ENCODE assay signal across 19 cellular contexts in the genomic region with DNA sequence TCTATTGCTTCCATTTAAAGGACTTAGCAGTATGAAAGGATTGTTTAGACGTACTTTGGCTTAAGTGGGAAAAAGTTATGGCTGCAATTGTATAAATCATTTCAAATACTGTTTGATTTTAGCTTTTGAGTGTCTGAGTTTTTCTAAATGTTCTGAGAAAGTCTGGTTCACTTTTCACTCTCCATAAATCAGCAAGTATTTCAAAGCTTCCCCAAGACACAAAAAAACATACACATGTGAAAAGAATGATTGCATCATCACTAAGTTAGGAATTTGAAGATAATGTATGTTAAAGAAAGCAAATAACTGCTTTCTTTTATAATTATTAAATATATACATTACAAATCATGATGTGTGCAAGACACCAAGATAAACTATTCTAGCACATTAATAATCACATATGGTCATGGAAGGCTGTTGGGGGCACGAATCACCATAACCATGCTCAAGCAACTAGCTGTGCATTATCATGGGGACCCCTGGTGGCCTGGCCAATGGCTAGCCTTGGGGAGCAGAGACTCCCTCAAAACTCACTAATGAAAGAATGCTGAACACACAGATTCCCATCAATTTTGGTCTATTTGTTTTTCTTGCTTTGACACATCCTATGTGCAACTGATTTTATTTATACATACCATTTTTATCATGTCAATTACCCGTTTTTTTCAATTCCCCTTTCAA.
DNase-seq lines count a peak whose midpoint lies in the region; ATAC-seq, FAIRE-seq and TF ChIP-seq lines count a peak whose summit lies in the region.
"Had no signal": no experiment of that assay in that cellular context is flagged by ENCODE, and none has a peak within 500 bp of the region (broad histone marks: within the 10 kb centered on the region; RNA-seq: fewer than 3 reads in every experiment).

No MANE protein-coding gene starts in this region.

- H2AK5ac ChIP-seq in H1 (ENCODE audit: low read depth, low read length), result no peak overlapping the region
- no peak overlapping the region for H2AK5ac ChIP-seq in trophoblast cell (ENCODE audit: low read length)

- H3K36me3 ChIP-seq in cardiac muscle cell (no peaks in the 10 kb centered on the region), H1 (ENCODE audit: control insufficient read depth in 2 of 4, insufficient read depth in 4 of 4, low read length in 3 of 4) (0 out of 8 replicates have a peak, but pooled peaks cover 0 to 3% (median 0%) of the 10 kb centered on the region in 4 experiments), trophoblast cell (ENCODE audit: control insufficient read depth in 1 of 2, insufficient read depth in 2 of 2, low read length in 2 of 2) (peaks cover 0 to 6% of the 10 kb centered on the region in 2 experiments)
- H3K36me3 ChIP-seq: pancreas, spleen, transverse colon had no signal

- H3K4me2 ChIP-seq in H1 (ENCODE audit: insufficient read depth in 1 of 2, low read depth in 2 of 2, low read length in 2 of 2), result no peak overlapping the region
- H3K4me2 ChIP-seq in trophoblast cell (ENCODE audit: low read length), result no peak overlapping the region

- H2BK20ac ChIP-seq in H1 (ENCODE audit: low read length), result no peak overlapping the region

- H3K4ac ChIP-seq in H1 (replicated peaks; ENCODE audit: insufficient read length, low read depth, low read length), result no peak overlapping the region
- no peak overlapping the region for H3K4ac ChIP-seq in trophoblast cell (ENCODE audit: low read depth, low read length)

- H3K79me2 ChIP-seq in H1 (ENCODE audit: control insufficient read depth in 1 of 2, insufficient read depth in 2 of 2, low read length in 2 of 2) (no peaks in the 10 kb centered on the region), trophoblast cell (ENCODE audit: control insufficient read depth, insufficient read depth, low read length, poor library complexity) (no peaks in the 10 kb centered on the region)

- H2BK15ac ChIP-seq in H1 (ENCODE audit: low read length), result no peak overlapping the region

- WGBS in H1 (ENCODE audit: extremely low coverage in 1 of 2, insufficient coverage in 1 of 2, insufficient read length in 1 of 2, insufficient replicate concordance in 2 of 2, low coverage in 1 of 2, low lambda C conversion rate in 2 of 2, missing lambda C conversion rate in 1 of 2), 2 experiments, result 53% methylated on average over 3 of the region's 3 CpGs; no CpG with 5 or more reads in 1 of the 2 experiments
- WGBS in trophoblast cell (ENCODE audit: extremely low coverage, insufficient coverage, insufficient read length), result 100% methylated on average over 1 of the region's 3 CpGs

- TF ChIP-seq POLR2A in H1 (IDR thresholded peaks at IDR 0.05; ENCODE audit: control extremely low read depth in 1 of 2, low read depth in 2 of 2, low read length in 2 of 2), result no peak

- ATAC-seq in left ventricle myocardium superior (no peak), HG02798 (IDR thresholded peaks at IDR 0.05; ENCODE audit: poor library complexity, unreplicated experiment) (no peak)
- ATAC-seq: pancreas had no signal

- H4K20me1 ChIP-seq in H1 (replicated peaks in 1 of 2; ENCODE audit: control insufficient read depth in 1 of 2, insufficient read depth in 2 of 2, low read length in 2 of 2), result no peaks in the 10 kb centered on the region

- no peaks in the 10 kb centered on the region for H3K23me2 ChIP-seq in H1 (ENCODE audit: low read depth, low read length)

- no peaks in the 10 kb centered on the region for H3K27me3 ChIP-seq in cardiac muscle cell
- no peaks in the 10 kb centered on the region for H3K27me3 ChIP-seq in H1 (replicated peaks in 1 of 4; ENCODE audit: control insufficient read depth in 3 of 4, extremely low read depth in 1 of 4, insufficient read depth in 3 of 4, low read length in 3 of 4)
- no peaks in the 10 kb centered on the region for H3K27me3 ChIP-seq in trophoblast cell (ENCODE audit: insufficient read depth, low read length)
- H3K27me3 ChIP-seq: pancreas, spleen, transverse colon had no signal

- H3K18ac ChIP-seq in H1 (ENCODE audit: extremely low read depth, low read length), result no peak overlapping the region
- no peak overlapping the region for H3K18ac ChIP-seq in trophoblast cell (ENCODE audit: low read length)

- no peak overlapping the region for H3K4me3 ChIP-seq in cardiac muscle cell
- no peak overlapping the region for H3K4me3 ChIP-seq in H1 (ENCODE audit: extremely low read depth in 1 of 4, insufficient read depth in 2 of 4, low read depth in 3 of 4, low read length in 4 of 4)
- H3K4me3 ChIP-seq in retinal pigment epithelial cell (ENCODE audit: low read length), result no peak overlapping the region
- H3K4me3 ChIP-seq in trophoblast cell (ENCODE audit: low read depth, low read length), result no peak overlapping the region
- H3K4me3 ChIP-seq: pancreas, spleen, transverse colon had no signal

- no peaks in the 10 kb centered on the region for H3K9me3 ChIP-seq in cardiac muscle cell (ENCODE audit: low read depth)
- peaks cover 13 to 17% of the 10 kb centered on the region in 2 experiments for H3K9me3 ChIP-seq in H1 (ENCODE audit: insufficient read depth in 2 of 2, low read depth in 1 of 2, low read length in 1 of 2)
- H3K9me3 ChIP-seq in trophoblast cell (ENCODE audit: insufficient read depth, low read depth, low read length), result peaks cover 5% of the 10 kb centered on the region
- H3K9me3 ChIP-seq: pancreas, spleen, transverse colon had no signal

- no peak; a peak in 1 of 4 replicates for TF ChIP-seq RAD21 in H1 (IDR thresholded peaks at IDR 0.05 in 1 of 2, conservative IDR thresholded peaks at IDR 0.05 in 1 of 2; ENCODE audit: low read depth in 2 of 2, low read length in 2 of 2)

- POLR2A ChIA-PET in H1 (lab: Charles Lee; ENCODE audit: partially characterized antibody), result no interaction called here

- no peaks in the 10 kb centered on the region for H3K4me1 ChIP-seq in cardiac muscle cell (ENCODE audit: low read depth)
- no peaks in the 10 kb centered on the region; a peak in 1 of 7 replicates for H3K4me1 ChIP-seq in H1 (replicated peaks in 1 of 4; ENCODE audit: control insufficient read depth in 3 of 4, insufficient read depth in 4 of 4, low read length in 3 of 4)
- H3K4me1 ChIP-seq in trophoblast cell (ENCODE audit: control insufficient read depth in 1 of 2, insufficient read depth in 2 of 2, low read length in 2 of 2), result no peaks in the 10 kb centered on the region
- H3K4me1 ChIP-seq: pancreas had no signal

- H4K12ac ChIP-seq in trophoblast cell (ENCODE audit: low read depth, low read length), result no peak overlapping the region

- CTCF ChIA-PET in H1 (lab: Charles Lee; ENCODE audit: partially characterized antibody), result interaction anchor here (0.7 to 1.6 kb wide), 5 partner anchors 10 to 311 kb away, joined by 3 to 7 read pairs (median 4); no protein-coding TSS in a partner anchor

- no peak overlapping the region for H3K23ac ChIP-seq in H1 (ENCODE audit: insufficient read length)
- no peak overlapping the region for H3K23ac ChIP-seq in trophoblast cell (ENCODE audit: low read length)

- no peak overlapping the region for H4K91ac ChIP-seq in H1 (replicated peaks; ENCODE audit: insufficient read length, low read length)
- H4K91ac ChIP-seq in trophoblast cell (ENCODE audit: low read depth, low read length), result no peak overlapping the region

- intact Hi-C loops in left ventricle myocardium superior (cut with micrococcal nuclease), result no loop called here

- H3K27ac ChIP-seq in cardiac muscle cell (no peak overlapping the region), H1 (ENCODE audit: low read depth, low read length) (no peak overlapping the region), trophoblast cell (ENCODE audit: low read depth, low read length) (no peak overlapping the region), substantia nigra (ENCODE audit: low read depth, low read length, poor library complexity, severe bottlenecking) (no peak overlapping the region)
- H3K27ac ChIP-seq: pancreas, spleen, transverse colon had no signal

- FAIRE-seq in H1 (lab: Jason Lieb, UNC), result no peak
- FAIRE-seq: A204.1, pancreas had no signal

- DNase-seq in cardiac muscle cell (ENCODE audit: low read depth in 1 of 2, low spot score in 1 of 2), result no peak
- no peak for DNase-seq in left ventricle myocardium superior
- DNase-seq in HT-29 (ENCODE audit: low spot score), result peak; percentile 17
- no peak for DNase-seq in H1 (ENCODE audit: low read depth in 1 of 2, low spot score in 2 of 2)
- no peak for DNase-seq in retinal pigment epithelial cell (ENCODE audit: low read depth)
- DNase-seq in trophoblast cell, result no peak
- no peak for DNase-seq in substantia nigra (lab: John Stamatoyannopoulos, UW)
- DNase-seq: activated CD4-positive, alpha-beta memory T cell treated with anti-CD3 and anti-CD28 coated beads, Interleukin-2, amount 10 ng/mL, durations not matched to agents 7 days and 5 days; amniotic stem cell; cortex of kidney; NCI-H1930; NCI-H510A treated with DMSO at 0.1 percent for 48 hours; pancreas; spleen; stimulated activated naive B cell treated with anti-CD40 and anti-IgM and Interleukin-4, amounts not matched to agents 10 μg/mL and 1 μg/mL and 100 μg/mL, for 72 hours; SW 1271; transverse colon had no signal

- no peak overlapping the region for H4K5ac ChIP-seq in H1 (ENCODE audit: insufficient read length, low read depth, low read length)

- H2BK12ac ChIP-seq in H1 (ENCODE audit: low read depth, low read length), result no peak overlapping the region
- H2BK12ac ChIP-seq in trophoblast cell (ENCODE audit: low read length), result no peak overlapping the region

- no peak overlapping the region for H2AFZ ChIP-seq in H1 (ENCODE audit: low read length)
- H2AFZ ChIP-seq in trophoblast cell (ENCODE audit: insufficient read depth, low read length, poor library complexity), result no peak overlapping the region

- H2BK120ac ChIP-seq in H1 (replicated peaks; ENCODE audit: low read depth, low read length) (no peak overlapping the region), trophoblast cell (ENCODE audit: insufficient read depth, low read length, poor library complexity) (no peak overlapping the region)

- H2BK5ac ChIP-seq in H1 (ENCODE audit: low read depth, low read length) (no peak overlapping the region), trophoblast cell (ENCODE audit: low read depth, low read length, poor library complexity) (no peak overlapping the region)

- H3K14ac ChIP-seq in H1 (ENCODE audit: insufficient read length) (no peak overlapping the region), trophoblast cell (ENCODE audit: low read length) (no peak overlapping the region)

- TF ChIP-seq CTCF in cardiac muscle cell (IDR thresholded peaks at IDR 0.05; ENCODE audit: low read depth, low read length) (peak; percentile 29), H1 (IDR thresholded peaks at IDR 0.05; ENCODE audit: control extremely low read depth in 1 of 3, insufficient read depth in 1 of 3, low read depth in 1 of 3, low read length in 3 of 3) (peak in 2 of 3 experiments; percentile 6 to 16; a peak in 2 of 4 replicates), retinal pigment epithelial cell (conservative IDR thresholded peaks at IDR 0.05; ENCODE audit: low read depth, low read length) (peak; percentile 24)

- H4K8ac ChIP-seq in H1 (ENCODE audit: extremely low read depth, insufficient read depth, low read length) (no peak overlapping the region), trophoblast cell (ENCODE audit: low read depth, low read length) (no peak overlapping the region)

- TF ChIP-seq EP300 in H1 (IDR thresholded peaks at IDR 0.05; ENCODE audit: borderline replicate concordance in 1 of 2, low read depth in 2 of 2, low read length in 2 of 2), result no peak

- no peak overlapping the region for H3K56ac ChIP-seq in H1 (replicated peaks; ENCODE audit: insufficient read length, low read depth, low read length)

- H3K79me1 ChIP-seq in H1 (ENCODE audit: low read depth, low read length), result no peaks in the 10 kb centered on the region
- H3K79me1 ChIP-seq in trophoblast cell (ENCODE audit: low read length), result no peaks in the 10 kb centered on the region

- H3K9ac ChIP-seq in H1 (replicated peaks in 1 of 4; ENCODE audit: extremely low read depth in 1 of 4, low read depth in 3 of 4, low read length in 3 of 4), result no peak overlapping the region
- H3K9ac ChIP-seq in trophoblast cell (ENCODE audit: low read length), result no peak overlapping the region
